ENCODE assay signal across 1 cellular context in genomic region chr6:35247642-35248231, GRCh38.
TF ChIP-seq lines count a peak whose summit lies in the region.

No MANE protein-coding gene starts in this region.

TF ChIP-seq in K562, 482 proteins besides CTCF, POLR2A, EP300 and RAD21 (continued from another document):
- TF ChIP-seq ZHX1 (conservative IDR thresholded peaks at IDR 0.05; ENCODE audit: low read length) (no peak), MXD1 (CRISPR knock-in tag; IDR thresholded peaks at IDR 0.05; ENCODE audit: borderline replicate concordance, poor library complexity, severe bottlenecking) (no peak), HDAC2 (IDR thresholded peaks at IDR 0.05) (no peak), NR2F6 (CRISPR knock-in tag; IDR thresholded peaks at IDR 0.05) (no peak), RAD51 (IDR thresholded peaks at IDR 0.05; ENCODE audit: borderline replicate concordance, low read depth) (no peak), CSDE1 (IDR thresholded peaks at IDR 0.05) (no peak), ZNF583 (CRISPR knock-in tag; IDR thresholded peaks at IDR 0.05) (no peak), KLF10 (CRISPR knock-in tag; IDR thresholded peaks at IDR 0.05) (no peak), CBX3 (IDR thresholded peaks at IDR 0.05; ENCODE audit: borderline replicate concordance in 1 of 2, low read length in 2 of 2) (no peak), KAT2B (IDR thresholded peaks at IDR 0.05; ENCODE audit: low read depth, low read length) (no peak)
